In the genomic region with DNA sequence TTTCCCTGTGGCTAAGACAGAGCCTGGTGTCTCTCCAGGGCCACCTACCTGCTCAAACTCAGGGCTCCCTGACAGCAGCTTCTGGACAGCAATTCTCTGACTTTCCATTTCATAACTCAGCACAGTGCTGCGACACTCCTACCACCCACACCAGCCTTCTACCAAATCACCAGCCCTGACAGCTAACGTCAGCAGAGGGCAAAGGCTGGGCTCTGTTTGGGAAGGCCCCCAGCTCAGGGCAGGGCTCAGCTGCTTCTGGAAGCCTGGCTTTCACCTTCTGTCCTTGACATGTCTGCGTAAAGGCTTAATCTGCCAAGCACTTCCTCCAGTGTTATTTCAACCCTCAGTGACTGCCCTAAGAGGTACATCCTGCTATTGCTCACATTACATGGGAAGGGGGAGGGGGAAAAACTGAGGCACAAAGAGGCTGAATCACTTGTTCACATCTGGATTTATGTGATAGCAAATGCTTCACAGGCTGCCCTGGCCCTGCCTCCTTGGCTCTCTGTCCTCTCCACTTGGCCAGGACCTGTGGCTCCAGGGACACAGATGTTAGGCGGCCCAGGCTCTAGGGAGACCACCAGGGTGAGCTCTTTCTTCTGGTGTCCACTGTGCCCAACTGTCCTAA, we compare ENCODE assay signal across 9 cellular contexts.
DNase-seq lines count a peak whose midpoint lies in the region; ATAC-seq and TF ChIP-seq lines count a peak whose summit lies in the region.
"Had no signal": no experiment of that assay in that cellular context is flagged by ENCODE, and none has a peak within 500 bp of the region (broad histone marks: within the 10 kb centered on the region; RNA-seq: fewer than 3 reads in every experiment).

No MANE protein-coding gene starts in this region.

- peak; percentile 30 for ATAC-seq in activated T-helper 17 cell treated with anti-CD3 and anti-CD28 coated beads, Interleukin-2, amount 50 U/mL, for 72 hours (replicated peaks)
- ATAC-seq in gastroesophageal sphincter, result peak; percentile 44

- H3K9me3 Mint-ChIP-seq in activated T-helper 17 cell treated with anti-CD3 and anti-CD28 coated beads, Interleukin-2, amount 50 U/mL, for 72 hours, result no peaks in the 10 kb centered on the region

- H3K27ac Mint-ChIP-seq in activated T-helper 17 cell treated with anti-CD3 and anti-CD28 coated beads, Interleukin-2, amount 50 U/mL, for 72 hours, result no peak overlapping the region

- no peaks in the 10 kb centered on the region for H3K9me3 ChIP-seq in gastroesophageal sphincter
- no peaks in the 10 kb centered on the region for H3K9me3 ChIP-seq in WERI-Rb-1 (ENCODE audit: severe bottlenecking)

- H3K4me3 ChIP-seq in gastroesophageal sphincter, result no peak overlapping the region
- no peak overlapping the region for H3K4me3 ChIP-seq in WERI-Rb-1 (ENCODE audit: low read depth, low read length)

- no peaks in the 10 kb centered on the region for H3K36me3 Mint-ChIP-seq in activated T-helper 17 cell treated with anti-CD3 and anti-CD28 coated beads, Interleukin-2, amount 50 U/mL, for 72 hours (ENCODE audit: low read depth)

- TF ChIP-seq CTCF in gastroesophageal sphincter (IDR thresholded peaks at IDR 0.05), result no peak
- TF ChIP-seq CTCF in WERI-Rb-1 (IDR thresholded peaks at IDR 0.05; ENCODE audit: low read depth, low read length), result no peak

- no peak for TF ChIP-seq POLR2A in gastroesophageal sphincter (IDR thresholded peaks at IDR 0.05)

- H3K4me1 Mint-ChIP-seq in activated T-helper 17 cell treated with anti-CD3 and anti-CD28 coated beads, Interleukin-2, amount 50 U/mL, for 72 hours, result peaks cover 5% of the 10 kb centered on the region

- no peak overlapping the region for H3K4me3 Mint-ChIP-seq in activated T-helper 17 cell treated with anti-CD3 and anti-CD28 coated beads, Interleukin-2, amount 50 U/mL, for 72 hours

- H3K27me3 Mint-ChIP-seq in activated T-helper 17 cell treated with anti-CD3 and anti-CD28 coated beads, Interleukin-2, amount 50 U/mL, for 72 hours, result no peaks in the 10 kb centered on the region

- 45 to 54% methylated on average over 2 to 3 of the region's 4 CpGs for WGBS in gastroesophageal sphincter (ENCODE audit: low coverage in 1 of 2), 2 donors

- H3K27ac ChIP-seq in gastroesophageal sphincter, result peak overlapping the region in 2 of 4 donors; percentile 11 to 14
- no peak overlapping the region for H3K27ac ChIP-seq in WERI-Rb-1

- TF ChIP-seq EP300 in gastroesophageal sphincter (IDR thresholded peaks at IDR 0.05), result no peak

- peak; percentile 63 for DNase-seq in Daoy (ENCODE audit: low read depth)
- peak; percentile 19 for DNase-seq in pulmonary artery endothelial cell (ENCODE audit: low read depth, low spot score)
- DNase-seq in SKM-1 treated with dmso at 0.1 percent for 144 hours (lab: John Stamatoyannopoulos, UW; ENCODE audit: unreplicated experiment), result no peak
- DNase-seq in WERI-Rb-1, result no peak
- no peak for DNase-seq in SHP77 (lab: John Stamatoyannopoulos, UW)
- no peak for DNase-seq in NCI-H128 (lab: John Stamatoyannopoulos, UW; ENCODE audit: unreplicated experiment)
- DNase-seq: NCI-H1092 treated with DMSO at 0.1 percent for 48 hours had no signal

- H3K4me1 ChIP-seq in gastroesophageal sphincter, result peaks cover 0 to 40% (median 2%) of the 10 kb centered on the region in 3 donors

- H3K36me3 ChIP-seq in gastroesophageal sphincter (peaks cover 0 to 24% of the 10 kb centered on the region in 2 donors), WERI-Rb-1 (no peaks in the 10 kb centered on the region)

- H3K27me3 ChIP-seq in gastroesophageal sphincter (no peaks in the 10 kb centered on the region), WERI-Rb-1 (ENCODE audit: insufficient read depth, low read depth, severe bottlenecking) (peaks cover 22% of the 10 kb centered on the region)

Comparison
In these comparisons a context has a peak if more than half of its experiments do, and no peak if none do; other contexts are left out.
1. DNase-seq: peak in Daoy (single experiment) and pulmonary artery endothelial cell (single experiment); none in SKM-1 treated with dmso at 0.1 percent for 144 hours (single experiment), WERI-Rb-1 (single experiment), SHP77 (0 of 2) and NCI-H128 (single experiment).